In the genomic region with DNA sequence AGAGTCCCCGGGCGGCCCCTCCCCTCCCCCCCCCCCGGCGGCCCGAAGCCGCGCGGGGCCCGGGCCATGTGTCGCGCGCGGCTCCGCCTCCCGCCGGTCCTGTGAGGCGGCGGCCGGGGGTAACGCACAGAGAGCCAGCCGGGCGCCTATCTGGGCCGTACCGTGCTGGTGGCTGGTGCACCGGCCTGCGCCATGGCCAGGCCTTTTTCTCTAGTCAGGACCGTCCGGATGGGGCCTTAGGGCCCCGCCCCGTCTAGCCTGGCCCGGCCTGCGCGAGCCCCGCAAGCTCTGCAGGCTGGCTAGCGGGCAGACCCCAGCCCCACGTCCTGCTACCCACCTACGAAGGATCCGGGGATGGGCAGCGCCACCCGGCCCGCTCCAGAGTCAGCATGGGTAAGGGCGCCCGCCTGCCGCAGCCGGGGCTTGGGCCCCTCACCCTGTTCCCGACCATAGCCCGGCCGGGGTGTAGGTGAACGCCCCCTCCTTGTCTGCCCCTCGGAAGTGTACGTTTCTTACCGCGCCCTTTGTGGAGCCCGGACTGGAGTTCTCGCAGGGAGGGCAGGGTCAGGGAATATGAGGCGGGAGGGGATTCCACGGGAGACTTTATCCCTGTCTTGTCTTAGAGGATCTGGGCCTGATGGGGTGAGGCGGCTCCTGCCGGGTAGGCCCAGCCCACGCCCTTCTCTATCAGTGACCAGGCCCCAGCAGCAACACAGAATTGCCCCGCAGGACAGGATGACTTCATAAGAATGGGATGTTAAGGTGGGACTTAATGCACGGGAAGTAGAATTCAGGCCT, we compare ENCODE assay signal across 8 cellular contexts. TPM values are rescaled to one million over a fixed set of nuclear protein-coding genes. Genes with fewer than 3 reads are reported as not detected.
A peak's percentile ranks its signal among the peaks of the same experiment; 100 is the strongest.
DNase-seq lines count a peak whose midpoint lies in the region; ATAC-seq and TF ChIP-seq lines count a peak whose summit lies in the region.

A gene with protein sequence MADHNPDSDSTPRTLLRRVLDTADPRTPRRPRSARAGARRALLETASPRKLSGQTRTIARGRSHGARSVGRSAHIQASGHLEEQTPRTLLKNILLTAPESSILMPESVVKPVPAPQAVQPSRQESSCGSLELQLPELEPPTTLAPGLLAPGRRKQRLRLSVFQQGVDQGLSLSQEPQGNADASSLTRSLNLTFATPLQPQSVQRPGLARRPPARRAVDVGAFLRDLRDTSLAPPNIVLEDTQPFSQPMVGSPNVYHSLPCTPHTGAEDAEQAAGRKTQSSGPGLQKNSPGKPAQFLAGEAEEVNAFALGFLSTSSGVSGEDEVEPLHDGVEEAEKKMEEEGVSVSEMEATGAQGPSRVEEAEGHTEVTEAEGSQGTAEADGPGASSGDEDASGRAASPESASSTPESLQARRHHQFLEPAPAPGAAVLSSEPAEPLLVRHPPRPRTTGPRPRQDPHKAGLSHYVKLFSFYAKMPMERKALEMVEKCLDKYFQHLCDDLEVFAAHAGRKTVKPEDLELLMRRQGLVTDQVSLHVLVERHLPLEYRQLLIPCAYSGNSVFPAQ (minus strand): TSS at position 630 of the 798 bp plus-strand sequence. CDS start 13,834 bp downstream, outside the sequence.

- TF ChIP-seq POLR2A in Peyer's patch (IDR thresholded peaks at IDR 0.05), result no peak

- peak within 1 kb of the TSS; percentile 93 for H3K9ac ChIP-seq in mammary epithelial cell (ENCODE audit: insufficient read depth, low read length)

- H3K4me1 ChIP-seq in Peyer's patch (peaks cover 0 to 50% (median 41%) of the 10 kb centered on the region in 4 donors), mammary epithelial cell (ENCODE audit: insufficient read depth, low read length) (peaks cover 35% of the 10 kb centered on the region)

- peak within 1 kb of the TSS; percentile 97 for H3K4me2 ChIP-seq in mammary epithelial cell (ENCODE audit: insufficient read depth, low read depth, low read length)

- peak; percentile 32 for ATAC-seq in GM18873 (IDR thresholded peaks at IDR 0.05; ENCODE audit: low FRiP score, unreplicated experiment)
- ATAC-seq in HG03064 (IDR thresholded peaks at IDR 0.05; ENCODE audit: low read depth, unreplicated experiment), result peak; percentile 37

- peak within 1 kb of the TSS; percentile 87 for H2AFZ ChIP-seq in mammary epithelial cell (ENCODE audit: low read depth, low read length)

- no peaks in the 10 kb centered on the region for H3K36me3 ChIP-seq in Peyer's patch
- no peaks in the 10 kb centered on the region for H3K36me3 ChIP-seq in mammary epithelial cell (ENCODE audit: insufficient read depth, low read length)

- H3K9me3 ChIP-seq in Peyer's patch (no peaks in the 10 kb centered on the region), mammary epithelial cell (replicated peaks; ENCODE audit: insufficient read depth, low read length) (no peaks in the 10 kb centered on the region)

- BruUV-seq in mammary epithelial cell (replicated peaks; lab: Mats Ljungman, UMichigan), result TSS peak; percentile 55

- H3K27me3 ChIP-seq in Peyer's patch (no peaks in the 10 kb centered on the region), mammary epithelial cell (ENCODE audit: insufficient read depth, low read length) (no peaks in the 10 kb centered on the region)

- no peaks in the 10 kb centered on the region for H4K20me1 ChIP-seq in mammary epithelial cell (ENCODE audit: insufficient read depth, low read length)

- peaks cover 89% of the 10 kb centered on the region for H3K79me2 ChIP-seq in mammary epithelial cell (ENCODE audit: insufficient read depth, low read length)

- TF ChIP-seq CTCF in C4-2B (conservative IDR thresholded peaks at IDR 0.05) (no peak), Peyer's patch (IDR thresholded peaks at IDR 0.05) (peak in 1 of 6 experiments; percentile 4), mammary epithelial cell (conservative IDR thresholded peaks at IDR 0.05 in 1 of 2, IDR thresholded peaks at IDR 0.05 in 1 of 2; ENCODE audit: extremely low read depth in 1 of 2, insufficient read depth in 1 of 2, low read depth in 1 of 2, low read length in 2 of 2) (no peak)

- peak; percentile 66 to 81 (median 67) for DNase-seq in Peyer's patch
- peak; percentile 78 for DNase-seq in mammary epithelial cell
- peak; percentile 80 for DNase-seq in iris pigment epithelial cell (ENCODE audit: low read depth)
- no peak for DNase-seq in MV-4-11 (lab: John Stamatoyannopoulos, UW)

- in situ Hi-C loops in mammary epithelial cell (cut with MboI; ENCODE audit: low sequenced_read_pairs in 2 of 2), result no loop called here

- CTCF ChIA-PET in mammary epithelial cell (lab: Charles Lee; ENCODE audit: low non-redundant PET), result no interaction called here

- dilution Hi-C loops in mammary epithelial cell (cut with HindIII; ENCODE audit: low sequenced_read_pairs), result no loop called here

- intact Hi-C loops in mammary epithelial cell (cut with micrococcal nuclease), result loop anchor here (1.0 to 10.0 kb wide), 2 partner anchors 10 to 322 kb away; partner anchors contain the start of gene RIPOR1

- under 1% methylated on average over 18 of the region's 62 CpGs for WGBS in mammary epithelial cell (ENCODE audit: low coverage, missing lambda C conversion rate)

- peak within 1 kb of the TSS; percentile 95 for H3K27ac ChIP-seq in C4-2B
- H3K27ac ChIP-seq in Peyer's patch, result peak within 1 kb of the TSS; percentile 71 to 96 (median 90)
- H3K27ac ChIP-seq in mammary epithelial cell (ENCODE audit: insufficient read depth, low read depth, low read length), result peak within 1 kb of the TSS; percentile 87
- H3K27ac ChIP-seq in skin epidermis, result peak within 1 kb of the TSS; percentile 71 to 98 (median 93)

- H3K4me3 ChIP-seq in Peyer's patch (peak within 1 kb of the TSS; percentile 87 to 94 (median 90)), mammary epithelial cell (replicated peaks in 1 of 3; ENCODE audit: insufficient read depth in 1 of 3, low read depth in 2 of 3, low read length in 3 of 3) (peak within 1 kb of the TSS; percentile 51 to 96 (median 77)), skin epidermis (peak within 1 kb of the TSS; percentile 65 to 97 (median 90))

RNA-seq across cellular contexts. Expression of the gene that starts here (rescaled TPM):
- total RNA-seq in Peyer's patch (100 to 1,000 TPM in 2 of 4 donors, 10 to 100 TPM in 2; 64.8 to 138 (median 94.6) TPM), mammary epithelial cell (10 to 100 TPM; 27.2 to 48.5 TPM)
- polyA plus RNA-seq in mammary epithelial cell, result 35.6 TPM
- 25.7 TPM for polyA minus RNA-seq in mammary epithelial cell
